Comparison of ENCODE assay signal across 8 cellular contexts in the genomic region with DNA sequence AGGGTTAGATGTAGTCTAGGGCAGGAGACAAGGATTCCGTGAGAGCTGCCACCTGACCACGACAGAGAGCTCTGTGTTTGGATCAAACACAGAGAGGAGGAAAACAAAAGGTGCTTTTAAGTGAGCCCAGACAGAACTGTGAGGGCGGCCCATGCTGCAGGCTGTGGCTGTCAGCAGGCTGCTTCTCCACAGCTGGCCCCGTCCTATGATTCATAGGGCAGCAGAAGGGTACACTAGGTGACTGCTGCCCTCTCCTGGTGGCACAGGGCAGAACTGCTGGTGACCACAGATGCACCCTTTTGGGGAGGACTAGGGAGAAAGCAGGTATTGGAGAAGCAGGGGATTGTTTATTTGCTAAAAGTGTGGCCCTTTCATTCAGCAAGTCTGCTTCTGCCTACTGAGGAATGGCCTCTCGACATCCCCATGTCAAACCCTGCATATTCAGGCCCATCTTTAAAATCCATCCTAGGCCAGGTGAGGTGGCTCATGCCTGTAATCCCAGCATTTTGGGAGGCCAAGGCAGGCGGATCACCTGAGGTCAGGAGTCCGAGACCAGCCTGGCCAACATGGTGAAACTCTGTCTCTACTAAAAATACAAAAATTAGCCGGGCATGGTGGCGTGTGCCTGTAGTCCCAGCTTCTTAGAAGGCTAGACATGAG.
A peak's percentile ranks its signal among the peaks of the same experiment; 100 is the strongest.
DNase-seq lines count a peak whose midpoint lies in the region; ATAC-seq and TF ChIP-seq lines count a peak whose summit lies in the region.
"Not testable (repeated sequence)": the region's sequence is repeated elsewhere in the genome, so short reads cannot be mapped to it uniquely, and the experiment has no call there.

No MANE protein-coding gene starts in this region.

- in situ Hi-C loops in HAP-1 (cut with MboI; ENCODE audit: low sequenced_read_pairs), result not testable (repeated sequence)

- not testable (repeated sequence) for H3K27me3 ChIP-seq in HAP-1 (ENCODE audit: low read depth)

- intact Hi-C loops in mucosa of descending colon (cut with DNase I, micrococcal nuclease), result loop anchor here in 1 of 2 donors (10.0 kb wide), 1 partner anchor 135 kb away; no protein-coding TSS in a partner anchor

- ATAC-seq in mucosa of descending colon, result not testable (repeated sequence)

- TF ChIP-seq CTCF in WI38 (IDR thresholded peaks at IDR 0.05; ENCODE audit: low read depth, low read length), result peak; percentile 49
- TF ChIP-seq CTCF in fibroblast of villous mesenchyme (IDR thresholded peaks at IDR 0.05; ENCODE audit: insufficient read depth, low read depth, low read length), result peak; percentile 75
- peak; percentile 61 for TF ChIP-seq CTCF in mucosa of descending colon (IDR thresholded peaks at IDR 0.05)

- DNase-seq in AG08396 (ENCODE audit: low spot score) (peak; percentile 56), HAP-1 (ENCODE audit: low spot score in 2 of 2) (peak; percentile 17 to 78), NCI-H345 (lab: John Stamatoyannopoulos, UW) (peak; percentile 41), amniotic epithelial cell (ENCODE audit: low read depth) (peak; percentile 63), fibroblast of villous mesenchyme (ENCODE audit: low read depth) (peak; percentile 82), mucosa of descending colon (peak in 2 of 3 donors; percentile 80 to 85)
- DNase-seq in stimulated activated CD4-positive, alpha-beta T cell treated with anti-CD3 and anti-CD28 coated beads, Interleukin-4, amount 100 ng/mL, for 24 hours, result peak; percentile 78

- H3K4me1 ChIP-seq in HAP-1; mucosa of descending colon (ENCODE audit: low read depth): not testable (repeated sequence)

- not testable (repeated sequence) for H3K9me3 ChIP-seq in HAP-1, mucosa of descending colon

- H3K36me3 ChIP-seq in HAP-1 (replicated peaks); mucosa of descending colon (ENCODE audit: low read depth): not testable (repeated sequence)

- H3K4me3 ChIP-seq in HAP-1; WI38 (ENCODE audit: low read depth, low read length); fibroblast of villous mesenchyme (ENCODE audit: low read depth, low read length); mucosa of descending colon: not testable (repeated sequence)
